ENCODE assay signal across 1 cellular context in the genomic region with DNA sequence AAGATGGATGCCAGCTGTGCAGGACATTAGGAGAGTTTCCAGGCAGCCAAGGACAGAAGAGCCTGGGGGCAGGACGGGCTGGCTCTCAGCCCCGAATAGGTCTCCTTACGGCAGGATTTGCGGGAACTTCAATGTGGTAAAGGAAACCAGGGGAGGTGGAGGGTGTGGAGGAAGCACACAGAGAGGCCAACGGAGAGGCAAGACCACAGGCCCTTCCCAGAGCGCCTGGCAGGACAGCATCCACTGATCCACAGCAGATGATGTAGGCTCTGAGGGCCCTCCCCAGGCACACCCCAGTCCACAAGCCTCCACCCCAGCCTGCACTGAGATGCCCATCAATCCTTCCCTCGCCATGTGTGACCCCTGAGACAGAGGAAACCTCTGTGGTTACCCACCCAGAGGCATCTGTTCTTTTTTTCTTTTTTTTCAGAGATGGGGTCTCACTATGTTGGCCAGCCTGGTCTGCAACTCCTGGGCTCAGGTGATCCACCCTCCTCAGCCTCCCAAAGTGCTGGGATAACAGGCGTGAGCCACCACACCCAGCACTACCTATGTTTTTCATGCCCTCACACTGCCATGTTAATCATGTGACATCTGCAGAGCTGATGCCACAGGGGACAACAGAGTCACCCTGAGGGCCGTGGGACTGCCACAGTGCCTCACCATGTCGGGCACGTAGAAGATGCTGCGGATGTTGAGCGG.
TF ChIP-seq lines count a peak whose summit lies in the region.

No MANE protein-coding gene starts in this region.

TF ChIP-seq in HepG2, 621 proteins besides CTCF, POLR2A, EP300 and RAD21:
- TF ChIP-seq ZNF296 (CRISPR knock-in tag; conservative IDR thresholded peaks at IDR 0.05): no peak
- TF ChIP-seq HMGA1 (CRISPR knock-in tag; conservative IDR thresholded peaks at IDR 0.05): no peak
- TF ChIP-seq ZEB1 (IDR thresholded peaks at IDR 0.05; ENCODE audit: insufficient replicate concordance, low read depth): no peak
- TF ChIP-seq SALL2 (CRISPR knock-in tag; IDR thresholded peaks at IDR 0.05): no peak
- TF ChIP-seq ZNF121 (CRISPR knock-in tag; IDR thresholded peaks at IDR 0.05): peak; percentile 57; the same call in 1 of the 2 replicates
- TF ChIP-seq ZNF788 (CRISPR knock-in tag; IDR thresholded peaks at IDR 0.05; ENCODE audit: borderline replicate concordance): no peak
